In genomic region chr19:41521860-41522555, GRCh38 we compare ENCODE assay signal across 10 cellular contexts. TPM values are rescaled to one million over a fixed set of nuclear protein-coding genes. Genes with fewer than 3 reads are reported as not detected.
DNase-seq lines count a peak whose midpoint lies in the region; ATAC-seq lines count a peak whose summit lies in the region.
"Had no signal": no experiment of that assay in that cellular context is flagged by ENCODE, and none has a peak within 500 bp of the region (broad histone marks: within the 10 kb centered on the region; RNA-seq: fewer than 3 reads in every experiment).

No MANE protein-coding gene starts in this region.

- H3K27ac Mint-ChIP-seq in T-helper 17 cell: peak overlapping the region; percentile 88
- H3K27ac Mint-ChIP-seq in dendritic cell treated with granulocyte-macrophage colony-stimulating factor and Interleukin-4, amounts not matched to agents 40 ng/mL and 50 ng/mL, for 4 days: peak overlapping the region; percentile 84

- peaks cover 30% of the 10 kb centered on the region for H3K27me3 Mint-ChIP-seq in T-helper 17 cell
- no peaks in the 10 kb centered on the region for H3K27me3 Mint-ChIP-seq in dendritic cell treated with granulocyte-macrophage colony-stimulating factor and Interleukin-4, amounts not matched to agents 40 ng/mL and 50 ng/mL, for 4 days

- peak overlapping the region; percentile 43 for H2BK120ac ChIP-seq in trophoblast cell (ENCODE audit: insufficient read depth, low read length, poor library complexity)

- ATAC-seq in T-helper 17 cell (peak; percentile 75), HG03280 (IDR thresholded peaks at IDR 0.05; ENCODE audit: unreplicated experiment) (no peak), HG02981 (IDR thresholded peaks at IDR 0.05; ENCODE audit: unreplicated experiment) (no peak)

- H4K91ac ChIP-seq in trophoblast cell (ENCODE audit: low read depth, low read length): no peak overlapping the region

- H3K36me3 Mint-ChIP-seq in T-helper 17 cell (ENCODE audit: low read depth): peaks cover 2% of the 10 kb centered on the region
- no peaks in the 10 kb centered on the region for H3K36me3 Mint-ChIP-seq in dendritic cell treated with granulocyte-macrophage colony-stimulating factor and Interleukin-4, amounts not matched to agents 40 ng/mL and 50 ng/mL, for 4 days (ENCODE audit: low read depth)

- H3K4me3 Mint-ChIP-seq in T-helper 17 cell: peak overlapping the region; percentile 90
- peak overlapping the region; percentile 68 for H3K4me3 Mint-ChIP-seq in dendritic cell treated with granulocyte-macrophage colony-stimulating factor and Interleukin-4, amounts not matched to agents 40 ng/mL and 50 ng/mL, for 4 days

- H3K9me3 ChIP-seq in T-helper 17 cell (ENCODE audit: control insufficient read depth, low read length, poor library complexity, severe bottlenecking) (no peaks in the 10 kb centered on the region), trophoblast cell (ENCODE audit: insufficient read depth, low read depth, low read length) (no peaks in the 10 kb centered on the region)

- peaks cover 20% of the 10 kb centered on the region for H3K27me3 ChIP-seq in trophoblast cell (ENCODE audit: insufficient read depth, low read length)

- H4K12ac ChIP-seq in trophoblast cell (ENCODE audit: low read depth, low read length): no peak overlapping the region

- no peak overlapping the region for H3K23ac ChIP-seq in trophoblast cell (ENCODE audit: low read length)

- H4K8ac ChIP-seq in trophoblast cell (ENCODE audit: low read depth, low read length): no peak overlapping the region

- H3K14ac ChIP-seq in trophoblast cell (ENCODE audit: low read length): no peak overlapping the region

- H3K79me1 ChIP-seq in trophoblast cell (ENCODE audit: low read length): no peaks in the 10 kb centered on the region

- no CpG with 5 or more reads among the region's 58 CpGs for WGBS in trophoblast cell (ENCODE audit: extremely low coverage, insufficient coverage, insufficient read length)

- H3K9me3 Mint-ChIP-seq in dendritic cell treated with granulocyte-macrophage colony-stimulating factor and Interleukin-4, amounts not matched to agents 40 ng/mL and 50 ng/mL, for 4 days: peaks cover 10% of the 10 kb centered on the region

- H3K9ac ChIP-seq in trophoblast cell (ENCODE audit: low read length): no peak overlapping the region

- H2AFZ ChIP-seq in trophoblast cell (ENCODE audit: insufficient read depth, low read length, poor library complexity): no peak overlapping the region

- H3K4me1 Mint-ChIP-seq in T-helper 17 cell: peaks cover 19% of the 10 kb centered on the region
- peaks cover 62% of the 10 kb centered on the region for H3K4me1 Mint-ChIP-seq in dendritic cell treated with granulocyte-macrophage colony-stimulating factor and Interleukin-4, amounts not matched to agents 40 ng/mL and 50 ng/mL, for 4 days (ENCODE audit: low read depth)

- no peak overlapping the region for H2AK5ac ChIP-seq in trophoblast cell (ENCODE audit: low read length)

- no peak overlapping the region for H3K4ac ChIP-seq in trophoblast cell (ENCODE audit: low read depth, low read length)

- DNase-seq in DMS79 treated with DMSO at 0.1 percent for 48 hours (lab: John Stamatoyannopoulos, UW) (peak; percentile 3), DMS79 (lab: John Stamatoyannopoulos, UW) (no peak), T-helper 17 cell (peak; percentile 32 to 35 (median 32)), trophoblast cell (no peak), GM19238 (ENCODE audit: insufficient read length, low spot score) (no peak)

- H3K36me3 ChIP-seq in trophoblast cell (ENCODE audit: control insufficient read depth in 1 of 2, insufficient read depth in 2 of 2, low read length in 2 of 2): no peaks in the 10 kb centered on the region

- H3K79me2 ChIP-seq in trophoblast cell (ENCODE audit: control insufficient read depth, insufficient read depth, low read length, poor library complexity): no peaks in the 10 kb centered on the region

- H3K4me3 ChIP-seq in trophoblast cell (ENCODE audit: low read depth, low read length): no peak overlapping the region

- no peak overlapping the region for H2BK5ac ChIP-seq in trophoblast cell (ENCODE audit: low read depth, low read length, poor library complexity)

- H2BK12ac ChIP-seq in trophoblast cell (ENCODE audit: low read length): no peak overlapping the region

- no peak overlapping the region for H3K27ac ChIP-seq in trophoblast cell (ENCODE audit: low read depth, low read length)
- H3K27ac ChIP-seq: 22Rv1 had no signal

- H3K4me1 ChIP-seq in trophoblast cell (ENCODE audit: control insufficient read depth in 1 of 2, insufficient read depth in 2 of 2, low read length in 2 of 2): no peaks in the 10 kb centered on the region

- intact Hi-C loops in dendritic cell treated with granulocyte-macrophage colony-stimulating factor and Interleukin-4, amounts not matched to agents 40 ng/mL and 50 ng/mL, for 4 days (cut with micrococcal nuclease): no loop called here

- H3K18ac ChIP-seq in trophoblast cell (ENCODE audit: low read length): no peak overlapping the region

- peak overlapping the region; percentile 61 for H3K4me2 ChIP-seq in trophoblast cell (ENCODE audit: low read length)

RNA-seq across cellular contexts. Expression of gene CEACAM21, which starts 54.0 kb away (rescaled TPM):
- total RNA-seq in T-helper 17 cell: 10 to 100 TPM; 40.5 to 44.4 TPM
- polyA plus RNA-seq in trophoblast cell (2013): 0.03 and 0.08 TPM in 2 replicates
- total RNA-seq: myocyte had no signal

Comparison
In these comparisons a context has a peak if more than half of its experiments do, and no peak if none do; other contexts are left out.
1. DNase-seq: peak in DMS79 treated with DMSO at 0.1 percent for 48 hours (single experiment) and T-helper 17 cell (3 of 3); none in DMS79 (single experiment), trophoblast cell (0 of 2) and GM19238 (single experiment).